Comparison of ENCODE assay signal across 1 cellular context in the genomic region with DNA sequence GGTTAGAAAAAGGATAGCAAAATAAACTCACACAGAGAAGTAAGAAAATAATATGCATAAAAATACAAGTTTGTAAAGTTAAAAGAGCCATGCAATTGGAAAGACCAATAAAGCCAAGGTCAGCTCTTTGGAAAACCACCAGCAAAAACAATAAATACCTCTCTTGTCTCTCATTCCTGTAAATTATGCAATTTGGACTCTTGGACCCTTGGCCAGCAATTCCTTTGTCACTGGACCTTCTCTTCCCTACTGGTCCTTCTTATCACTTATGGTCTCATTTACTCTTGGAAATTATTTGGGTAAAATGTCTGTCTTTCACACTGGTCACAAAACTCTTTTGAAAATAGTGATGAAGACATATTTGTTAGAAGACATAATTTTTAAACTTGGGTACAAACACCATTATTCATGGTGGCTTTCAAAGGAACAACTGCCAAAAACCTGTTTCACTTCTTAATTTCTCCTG.
TF ChIP-seq lines count a peak whose summit lies in the region.

No MANE protein-coding gene starts in this region.

TF ChIP-seq in HepG2, 621 proteins besides CTCF, POLR2A, EP300 and RAD21 (continued from another document and continues in another):
- TF ChIP-seq, protein P1, sequence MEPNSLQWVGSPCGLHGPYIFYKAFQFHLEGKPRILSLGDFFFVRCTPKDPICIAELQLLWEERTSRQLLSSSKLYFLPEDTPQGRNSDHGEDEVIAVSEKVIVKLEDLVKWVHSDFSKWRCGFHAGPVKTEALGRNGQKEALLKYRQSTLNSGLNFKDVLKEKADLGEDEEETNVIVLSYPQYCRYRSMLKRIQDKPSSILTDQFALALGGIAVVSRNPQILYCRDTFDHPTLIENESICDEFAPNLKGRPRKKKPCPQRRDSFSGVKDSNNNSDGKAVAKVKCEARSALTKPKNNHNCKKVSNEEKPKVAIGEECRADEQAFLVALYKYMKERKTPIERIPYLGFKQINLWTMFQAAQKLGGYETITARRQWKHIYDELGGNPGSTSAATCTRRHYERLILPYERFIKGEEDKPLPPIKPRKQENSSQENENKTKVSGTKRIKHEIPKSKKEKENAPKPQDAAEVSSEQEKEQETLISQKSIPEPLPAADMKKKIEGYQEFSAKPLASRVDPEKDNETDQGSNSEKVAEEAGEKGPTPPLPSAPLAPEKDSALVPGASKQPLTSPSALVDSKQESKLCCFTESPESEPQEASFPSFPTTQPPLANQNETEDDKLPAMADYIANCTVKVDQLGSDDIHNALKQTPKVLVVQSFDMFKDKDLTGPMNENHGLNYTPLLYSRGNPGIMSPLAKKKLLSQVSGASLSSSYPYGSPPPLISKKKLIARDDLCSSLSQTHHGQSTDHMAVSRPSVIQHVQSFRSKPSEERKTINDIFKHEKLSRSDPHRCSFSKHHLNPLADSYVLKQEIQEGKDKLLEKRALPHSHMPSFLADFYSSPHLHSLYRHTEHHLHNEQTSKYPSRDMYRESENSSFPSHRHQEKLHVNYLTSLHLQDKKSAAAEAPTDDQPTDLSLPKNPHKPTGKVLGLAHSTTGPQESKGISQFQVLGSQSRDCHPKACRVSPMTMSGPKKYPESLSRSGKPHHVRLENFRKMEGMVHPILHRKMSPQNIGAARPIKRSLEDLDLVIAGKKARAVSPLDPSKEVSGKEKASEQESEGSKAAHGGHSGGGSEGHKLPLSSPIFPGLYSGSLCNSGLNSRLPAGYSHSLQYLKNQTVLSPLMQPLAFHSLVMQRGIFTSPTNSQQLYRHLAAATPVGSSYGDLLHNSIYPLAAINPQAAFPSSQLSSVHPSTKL (CRISPR knock-in tag; IDR thresholded peaks at IDR 0.05), result peak; percentile 99
- TF ChIP-seq ZSCAN21 (CRISPR knock-in tag; IDR thresholded peaks at IDR 0.05; ENCODE audit: borderline replicate concordance) (no peak), ISL2 (CRISPR knock-in tag; IDR thresholded peaks at IDR 0.05) (peak; percentile 94), MIXL1 (CRISPR knock-in tag; IDR thresholded peaks at IDR 0.05) (peak; percentile 94), ZNF652 (CRISPR knock-in tag; IDR thresholded peaks at IDR 0.05; ENCODE audit: borderline replicate concordance, low read depth) (peak; percentile 13; the same call in 1 of the 2 replicates), SCMH1 (CRISPR knock-in tag; IDR thresholded peaks at IDR 0.05; ENCODE audit: borderline replicate concordance) (no peak), KDM1A (CRISPR knock-in tag; IDR thresholded peaks at IDR 0.05) (0 out of 2 replicates have a peak, but pooled peaks have one; percentile 51), YEATS4 (CRISPR knock-in tag; IDR thresholded peaks at IDR 0.05; ENCODE audit: borderline replicate concordance) (0 out of 2 replicates have a peak, but pooled peaks have one; percentile 51), LCORL (IDR thresholded peaks at IDR 0.05) (peak; percentile 74; the same call in 1 of the 2 replicates), LCORL (CRISPR knock-in tag; IDR thresholded peaks at IDR 0.05) (no peak; the same call in 1 of the 2 replicates), ZNF34 (CRISPR knock-in tag; IDR thresholded peaks at IDR 0.05; ENCODE audit: borderline replicate concordance) (no peak), ZNF124 (CRISPR knock-in tag; IDR thresholded peaks at IDR 0.05) (peak; percentile 86; the same call in 1 of the 2 replicates), RELA (CRISPR knock-in tag; IDR thresholded peaks at IDR 0.05) (no peak), KDM6A (CRISPR knock-in tag; IDR thresholded peaks at IDR 0.05; ENCODE audit: low read depth) (peak; percentile 91), ZC3H4 (CRISPR knock-in tag; IDR thresholded peaks at IDR 0.05; ENCODE audit: borderline replicate concordance) (no peak), STAT5B (CRISPR knock-in tag; IDR thresholded peaks at IDR 0.05) (no peak), CEBPG (CRISPR knock-in tag; IDR thresholded peaks at IDR 0.05) (peak; percentile 96), HES4 (CRISPR knock-in tag; IDR thresholded peaks at IDR 0.05; ENCODE audit: borderline replicate concordance) (no peak), PHF8 (CRISPR knock-in tag; IDR thresholded peaks at IDR 0.05) (no peak), TAF15 (IDR thresholded peaks at IDR 0.05; ENCODE audit: low read depth, low read length, poor library complexity, severe bottlenecking) (no peak), ZNF619 (CRISPR knock-in tag; IDR thresholded peaks at IDR 0.05) (no peak), SSRP1 (CRISPR knock-in tag; IDR thresholded peaks at IDR 0.05) (no peak), ZNF432 (CRISPR knock-in tag; IDR thresholded peaks at IDR 0.05; ENCODE audit: borderline replicate concordance) (no peak), RBAK (CRISPR knock-in tag; IDR thresholded peaks at IDR 0.05) (no peak), ZNF354B (CRISPR knock-in tag; IDR thresholded peaks at IDR 0.05) (no peak), PHF5A (CRISPR knock-in tag; IDR thresholded peaks at IDR 0.05; ENCODE audit: low read depth, unreplicated experiment) (no peak)
- TF ChIP-seq, protein P2, sequence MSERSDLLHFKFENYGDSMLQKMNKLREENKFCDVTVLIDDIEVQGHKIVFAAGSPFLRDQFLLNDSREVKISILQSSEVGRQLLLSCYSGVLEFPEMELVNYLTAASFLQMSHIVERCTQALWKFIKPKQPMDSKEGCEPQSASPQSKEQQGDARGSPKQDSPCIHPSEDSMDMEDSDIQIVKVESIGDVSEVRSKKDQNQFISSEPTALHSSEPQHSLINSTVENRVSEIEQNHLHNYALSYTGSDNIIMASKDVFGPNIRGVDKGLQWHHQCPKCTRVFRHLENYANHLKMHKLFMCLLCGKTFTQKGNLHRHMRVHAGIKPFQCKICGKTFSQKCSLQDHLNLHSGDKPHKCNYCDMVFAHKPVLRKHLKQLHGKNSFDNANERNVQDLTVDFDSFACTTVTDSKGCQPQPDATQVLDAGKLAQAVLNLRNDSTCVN (CRISPR knock-in tag; IDR thresholded peaks at IDR 0.05; ENCODE audit: borderline replicate concordance), result no peak
- TF ChIP-seq, protein P3, sequence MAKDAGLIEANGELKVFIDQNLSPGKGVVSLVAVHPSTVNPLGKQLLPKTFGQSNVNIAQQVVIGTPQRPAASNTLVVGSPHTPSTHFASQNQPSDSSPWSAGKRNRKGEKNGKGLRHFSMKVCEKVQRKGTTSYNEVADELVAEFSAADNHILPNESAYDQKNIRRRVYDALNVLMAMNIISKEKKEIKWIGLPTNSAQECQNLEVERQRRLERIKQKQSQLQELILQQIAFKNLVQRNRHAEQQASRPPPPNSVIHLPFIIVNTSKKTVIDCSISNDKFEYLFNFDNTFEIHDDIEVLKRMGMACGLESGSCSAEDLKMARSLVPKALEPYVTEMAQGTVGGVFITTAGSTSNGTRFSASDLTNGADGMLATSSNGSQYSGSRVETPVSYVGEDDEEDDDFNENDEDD (CRISPR knock-in tag; IDR thresholded peaks at IDR 0.05; ENCODE audit: borderline replicate concordance), result 0 out of 2 replicates have a peak, but pooled peaks have one; percentile 35
- TF ChIP-seq, protein P4, sequence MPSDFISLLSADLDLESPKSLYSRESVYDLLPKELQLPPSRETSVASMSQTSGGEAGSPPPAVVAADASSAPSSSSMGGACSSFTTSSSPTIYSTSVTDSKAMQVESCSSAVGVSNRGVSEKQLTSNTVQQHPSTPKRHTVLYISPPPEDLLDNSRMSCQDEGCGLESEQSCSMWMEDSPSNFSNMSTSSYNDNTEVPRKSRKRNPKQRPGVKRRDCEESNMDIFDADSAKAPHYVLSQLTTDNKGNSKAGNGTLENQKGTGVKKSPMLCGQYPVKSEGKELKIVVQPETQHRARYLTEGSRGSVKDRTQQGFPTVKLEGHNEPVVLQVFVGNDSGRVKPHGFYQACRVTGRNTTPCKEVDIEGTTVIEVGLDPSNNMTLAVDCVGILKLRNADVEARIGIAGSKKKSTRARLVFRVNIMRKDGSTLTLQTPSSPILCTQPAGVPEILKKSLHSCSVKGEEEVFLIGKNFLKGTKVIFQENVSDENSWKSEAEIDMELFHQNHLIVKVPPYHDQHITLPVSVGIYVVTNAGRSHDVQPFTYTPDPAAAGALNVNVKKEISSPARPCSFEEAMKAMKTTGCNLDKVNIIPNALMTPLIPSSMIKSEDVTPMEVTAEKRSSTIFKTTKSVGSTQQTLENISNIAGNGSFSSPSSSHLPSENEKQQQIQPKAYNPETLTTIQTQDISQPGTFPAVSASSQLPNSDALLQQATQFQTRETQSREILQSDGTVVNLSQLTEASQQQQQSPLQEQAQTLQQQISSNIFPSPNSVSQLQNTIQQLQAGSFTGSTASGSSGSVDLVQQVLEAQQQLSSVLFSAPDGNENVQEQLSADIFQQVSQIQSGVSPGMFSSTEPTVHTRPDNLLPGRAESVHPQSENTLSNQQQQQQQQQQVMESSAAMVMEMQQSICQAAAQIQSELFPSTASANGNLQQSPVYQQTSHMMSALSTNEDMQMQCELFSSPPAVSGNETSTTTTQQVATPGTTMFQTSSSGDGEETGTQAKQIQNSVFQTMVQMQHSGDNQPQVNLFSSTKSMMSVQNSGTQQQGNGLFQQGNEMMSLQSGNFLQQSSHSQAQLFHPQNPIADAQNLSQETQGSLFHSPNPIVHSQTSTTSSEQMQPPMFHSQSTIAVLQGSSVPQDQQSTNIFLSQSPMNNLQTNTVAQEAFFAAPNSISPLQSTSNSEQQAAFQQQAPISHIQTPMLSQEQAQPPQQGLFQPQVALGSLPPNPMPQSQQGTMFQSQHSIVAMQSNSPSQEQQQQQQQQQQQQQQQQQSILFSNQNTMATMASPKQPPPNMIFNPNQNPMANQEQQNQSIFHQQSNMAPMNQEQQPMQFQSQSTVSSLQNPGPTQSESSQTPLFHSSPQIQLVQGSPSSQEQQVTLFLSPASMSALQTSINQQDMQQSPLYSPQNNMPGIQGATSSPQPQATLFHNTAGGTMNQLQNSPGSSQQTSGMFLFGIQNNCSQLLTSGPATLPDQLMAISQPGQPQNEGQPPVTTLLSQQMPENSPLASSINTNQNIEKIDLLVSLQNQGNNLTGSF (CRISPR knock-in tag; IDR thresholded peaks at IDR 0.05), result no peak
- TF ChIP-seq, protein P5, sequence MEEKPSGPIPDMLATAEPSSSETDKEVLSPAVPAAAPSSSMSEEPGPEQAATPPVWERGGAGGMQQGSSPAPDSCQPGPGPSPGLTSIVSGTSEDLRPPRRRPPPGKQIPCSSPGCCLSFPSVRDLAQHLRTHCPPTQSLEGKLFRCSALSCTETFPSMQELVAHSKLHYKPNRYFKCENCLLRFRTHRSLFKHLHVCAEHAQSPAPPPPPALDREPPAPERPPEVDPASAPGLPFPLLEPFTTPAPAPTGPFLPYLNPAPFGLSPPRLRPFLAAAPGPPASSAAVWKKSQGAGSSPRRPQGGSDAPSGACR (CRISPR knock-in tag; IDR thresholded peaks at IDR 0.05), result 0 out of 2 replicates have a peak, but pooled peaks have one; percentile 49
- TF ChIP-seq, protein P6, sequence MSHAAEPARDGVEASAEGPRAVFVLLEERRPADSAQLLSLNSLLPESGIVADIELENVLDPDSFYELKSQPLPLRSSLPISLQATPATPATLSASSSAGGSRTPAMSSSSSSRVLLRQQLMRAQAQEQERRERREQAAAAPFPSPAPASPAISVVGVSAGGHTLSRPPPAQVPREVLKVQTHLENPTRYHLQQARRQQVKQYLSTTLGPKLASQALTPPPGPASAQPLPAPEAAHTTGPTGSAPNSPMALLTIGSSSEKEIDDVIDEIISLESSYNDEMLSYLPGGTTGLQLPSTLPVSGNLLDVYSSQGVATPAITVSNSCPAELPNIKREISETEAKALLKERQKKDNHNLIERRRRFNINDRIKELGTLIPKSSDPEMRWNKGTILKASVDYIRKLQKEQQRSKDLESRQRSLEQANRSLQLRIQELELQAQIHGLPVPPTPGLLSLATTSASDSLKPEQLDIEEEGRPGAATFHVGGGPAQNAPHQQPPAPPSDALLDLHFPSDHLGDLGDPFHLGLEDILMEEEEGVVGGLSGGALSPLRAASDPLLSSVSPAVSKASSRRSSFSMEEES (CRISPR knock-in tag; IDR thresholded peaks at IDR 0.05), result peak; percentile 75
- TF ChIP-seq, protein P7, sequence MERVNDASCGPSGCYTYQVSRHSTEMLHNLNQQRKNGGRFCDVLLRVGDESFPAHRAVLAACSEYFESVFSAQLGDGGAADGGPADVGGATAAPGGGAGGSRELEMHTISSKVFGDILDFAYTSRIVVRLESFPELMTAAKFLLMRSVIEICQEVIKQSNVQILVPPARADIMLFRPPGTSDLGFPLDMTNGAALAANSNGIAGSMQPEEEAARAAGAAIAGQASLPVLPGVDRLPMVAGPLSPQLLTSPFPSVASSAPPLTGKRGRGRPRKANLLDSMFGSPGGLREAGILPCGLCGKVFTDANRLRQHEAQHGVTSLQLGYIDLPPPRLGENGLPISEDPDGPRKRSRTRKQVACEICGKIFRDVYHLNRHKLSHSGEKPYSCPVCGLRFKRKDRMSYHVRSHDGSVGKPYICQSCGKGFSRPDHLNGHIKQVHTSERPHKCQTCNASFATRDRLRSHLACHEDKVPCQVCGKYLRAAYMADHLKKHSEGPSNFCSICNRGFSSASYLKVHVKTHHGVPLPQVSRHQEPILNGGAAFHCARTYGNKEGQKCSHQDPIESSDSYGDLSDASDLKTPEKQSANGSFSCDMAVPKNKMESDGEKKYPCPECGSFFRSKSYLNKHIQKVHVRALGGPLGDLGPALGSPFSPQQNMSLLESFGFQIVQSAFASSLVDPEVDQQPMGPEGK (CRISPR knock-in tag; IDR thresholded peaks at IDR 0.05), result 0 out of 2 replicates have a peak, but pooled peaks have one; percentile 23
- TF ChIP-seq, protein P8, sequence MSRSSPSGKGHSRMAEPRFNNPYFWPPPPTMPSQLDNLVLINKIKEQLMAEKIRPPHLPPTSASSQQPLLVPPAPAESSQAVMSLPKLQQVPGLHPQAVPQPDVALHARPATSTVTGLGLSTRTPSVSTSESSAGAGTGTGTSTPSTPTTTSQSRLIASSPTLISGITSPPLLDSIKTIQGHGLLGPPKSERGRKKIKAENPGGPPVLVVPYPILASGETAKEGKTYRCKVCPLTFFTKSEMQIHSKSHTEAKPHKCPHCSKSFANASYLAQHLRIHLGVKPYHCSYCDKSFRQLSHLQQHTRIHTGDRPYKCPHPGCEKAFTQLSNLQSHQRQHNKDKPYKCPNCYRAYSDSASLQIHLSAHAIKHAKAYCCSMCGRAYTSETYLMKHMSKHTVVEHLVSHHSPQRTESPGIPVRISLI (CRISPR knock-in tag; IDR thresholded peaks at IDR 0.05; ENCODE audit: borderline replicate concordance), result no peak
- TF ChIP-seq, protein P9, sequence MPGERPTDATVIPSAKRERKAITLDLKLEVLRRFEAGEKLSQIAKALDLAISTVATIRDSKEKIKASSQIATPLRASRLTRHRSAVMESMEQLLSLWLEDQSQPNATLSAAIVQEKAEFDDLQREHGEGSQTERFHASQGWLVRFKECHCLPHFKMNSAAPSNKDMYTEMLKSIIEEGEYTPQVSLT (CRISPR knock-in tag; IDR thresholded peaks at IDR 0.05; ENCODE audit: borderline replicate concordance, low read depth), result no peak
